ENCODE assay signal across 8 cellular contexts in genomic region chr2:197805598-197806316, GRCh38. TPM values are rescaled to one million over a fixed set of nuclear protein-coding genes. Genes with fewer than 3 reads are reported as not detected.
DNase-seq lines count a peak whose midpoint lies in the region; ATAC-seq and TF ChIP-seq lines count a peak whose summit lies in the region.

No MANE protein-coding gene starts in this region.

- no peak overlapping the region for H3K27ac ChIP-seq in right lobe of liver
- H3K27ac ChIP-seq in testis = no peak overlapping the region

- no peak for ATAC-seq in right lobe of liver

- H3K4me3 Mint-ChIP-seq in activated CD4-positive, alpha-beta T cell treated with anti-CD3 and anti-CD28 coated beads, Interleukin-2, amount 10 ng/mL, durations not matched to agents 24 days and 14 days = peak overlapping the region; percentile 74

- TF ChIP-seq POLR2A in right lobe of liver (IDR thresholded peaks at IDR 0.05) (no peak), testis (IDR thresholded peaks at IDR 0.05) (no peak)

- no peak for TF ChIP-seq CTCF in right lobe of liver (IDR thresholded peaks at IDR 0.05)
- no peak for TF ChIP-seq CTCF in testis (IDR thresholded peaks at IDR 0.05)

- WGBS in right lobe of liver (ENCODE audit: insufficient coverage, low coverage, low lambda C conversion rate, missing lambda C conversion rate) = 18% methylated on average over 11 of the region's 11 CpGs
- WGBS in testis, 2 donors = 16 to 27% methylated on average over 11 of the region's 11 CpGs

- H3K27me3 Mint-ChIP-seq in activated CD4-positive, alpha-beta T cell treated with anti-CD3 and anti-CD28 coated beads, Interleukin-2, amount 10 ng/mL, durations not matched to agents 24 days and 14 days = peaks cover 32% of the 10 kb centered on the region

- no peaks in the 10 kb centered on the region for H3K27me3 ChIP-seq in right lobe of liver
- no peaks in the 10 kb centered on the region for H3K27me3 ChIP-seq in testis

- no peaks in the 10 kb centered on the region for H3K36me3 ChIP-seq in right lobe of liver
- H3K36me3 ChIP-seq in testis (ENCODE audit: low read depth, missing control alignments) = no peaks in the 10 kb centered on the region

- H3K27ac Mint-ChIP-seq in activated CD4-positive, alpha-beta T cell treated with anti-CD3 and anti-CD28 coated beads, Interleukin-2, amount 10 ng/mL, durations not matched to agents 24 days and 14 days = peak overlapping the region; percentile 15

- no peaks in the 10 kb centered on the region for H3K36me3 Mint-ChIP-seq in activated CD4-positive, alpha-beta T cell treated with anti-CD3 and anti-CD28 coated beads, Interleukin-2, amount 10 ng/mL, durations not matched to agents 24 days and 14 days (ENCODE audit: low read depth)

- no peak for DNase-seq in activated CD4-positive, alpha-beta T cell treated with anti-CD3 and anti-CD28 coated beads, Interleukin-2, amount 10 ng/mL, durations not matched to agents 24 days and 14 days
- DNase-seq in activated CD4-positive, alpha-beta T cell treated with anti-CD3 and anti-CD28 coated beads for 48 hours = no peak
- DNase-seq in astrocyte of the hippocampus (ENCODE audit: low read depth, low spot score) (peak; percentile 27), right lobe of liver (no peak), testis (no peak), SHP77 (lab: John Stamatoyannopoulos, UW) (no peak), NCI-H226 (no peak)
- no peak for DNase-seq in stimulated activated CD4-positive, alpha-beta T cell treated with anti-CD3 and anti-CD28 coated beads, Interleukin-4, amount 100 ng/mL, for 1 hour

- peak overlapping the region; percentile 49 to 58 (median 51) for H3K4me3 ChIP-seq in right lobe of liver
- H3K4me3 ChIP-seq in testis = peak overlapping the region; percentile 73 to 76

- H3K9me3 ChIP-seq in right lobe of liver (no peaks in the 10 kb centered on the region), testis (no peaks in the 10 kb centered on the region)

- H3K4me1 Mint-ChIP-seq in activated CD4-positive, alpha-beta T cell treated with anti-CD3 and anti-CD28 coated beads, Interleukin-2, amount 10 ng/mL, durations not matched to agents 24 days and 14 days = peaks cover 27% of the 10 kb centered on the region

- H3K9me3 Mint-ChIP-seq in activated CD4-positive, alpha-beta T cell treated with anti-CD3 and anti-CD28 coated beads, Interleukin-2, amount 10 ng/mL, durations not matched to agents 24 days and 14 days = no peaks in the 10 kb centered on the region

- intact Hi-C loops in activated CD4-positive, alpha-beta T cell treated with anti-CD3 and anti-CD28 coated beads, Interleukin-2, amount 10 ng/mL, durations not matched to agents 24 days and 14 days (cut with micrococcal nuclease) = loop anchor here (2.0 kb wide), 2 partner anchors 33 to 239 kb away; no protein-coding TSS in a partner anchor
- intact Hi-C loops in right lobe of liver (cut with DNase I) (no loop called here), testis (cut with DNase I; ENCODE audit: low total_unique reads) (loop anchor here (10.0 kb wide), 1 partner anchor 319 kb away; no protein-coding TSS in a partner anchor)

- H3K4me1 ChIP-seq in right lobe of liver (peaks cover 0 to 11% (median 2%) of the 10 kb centered on the region in 4 donors), testis (no peaks in the 10 kb centered on the region)

RNA-seq across cellular contexts. Expression of gene PLCL1, which starts 1.4 kb away (rescaled TPM):
- total RNA-seq in activated CD4-positive, alpha-beta T cell treated with anti-CD3 and anti-CD28 coated beads, Interleukin-2, amount 10 ng/mL, durations not matched to agents 24 days and 14 days = 0.45 and 0.63 TPM in 2 replicates
- total RNA-seq in right lobe of liver (under 1 TPM; 0.12 to 0.37 (median 0.24) TPM), testis (1 to 10 TPM; 2.1 to 2.4 TPM)
- polyA plus RNA-seq in testis (ENCODE audit: insufficient read depth, low read depth, low replicate concordance) = 2.6 TPM

RNA-seq across cellular contexts. Expression of gene BOLL, which starts 20.6 kb away (rescaled TPM):
- total RNA-seq in activated CD4-positive, alpha-beta T cell treated with anti-CD3 and anti-CD28 coated beads, Interleukin-2, amount 10 ng/mL, durations not matched to agents 24 days and 14 days = not detected in 2 replicates
- total RNA-seq in right lobe of liver (not detected), testis (10 to 100 TPM; 51.0 to 65.0 TPM)
- 256 TPM for polyA plus RNA-seq in testis (ENCODE audit: insufficient read depth, low read depth, low replicate concordance)

Comparison
In these comparisons a context has a peak if more than half of its experiments do, and no peak if none do; other contexts are left out.
1. RNA of gene BOLL, which starts 20.6 kb away (total RNA-seq): 51.0 to 65.0 TPM in testis; not detected in activated CD4-positive, alpha-beta T cell treated with anti-CD3 and anti-CD28 coated beads, Interleukin-2, amount 10 ng/mL, durations not matched to agents 24 days and 14 days and not detected in right lobe of liver; every median in the first group is over 10 times any median in the second.
2. intact Hi-C loops: an anchor here in activated CD4-positive, alpha-beta T cell treated with anti-CD3 and anti-CD28 coated beads, Interleukin-2, amount 10 ng/mL, durations not matched to agents 24 days and 14 days (2.0 kb wide) and testis (10.0 kb wide); none called in right lobe of liver.